16 cellular contexts compared by ENCODE assay signal in the genomic region with DNA sequence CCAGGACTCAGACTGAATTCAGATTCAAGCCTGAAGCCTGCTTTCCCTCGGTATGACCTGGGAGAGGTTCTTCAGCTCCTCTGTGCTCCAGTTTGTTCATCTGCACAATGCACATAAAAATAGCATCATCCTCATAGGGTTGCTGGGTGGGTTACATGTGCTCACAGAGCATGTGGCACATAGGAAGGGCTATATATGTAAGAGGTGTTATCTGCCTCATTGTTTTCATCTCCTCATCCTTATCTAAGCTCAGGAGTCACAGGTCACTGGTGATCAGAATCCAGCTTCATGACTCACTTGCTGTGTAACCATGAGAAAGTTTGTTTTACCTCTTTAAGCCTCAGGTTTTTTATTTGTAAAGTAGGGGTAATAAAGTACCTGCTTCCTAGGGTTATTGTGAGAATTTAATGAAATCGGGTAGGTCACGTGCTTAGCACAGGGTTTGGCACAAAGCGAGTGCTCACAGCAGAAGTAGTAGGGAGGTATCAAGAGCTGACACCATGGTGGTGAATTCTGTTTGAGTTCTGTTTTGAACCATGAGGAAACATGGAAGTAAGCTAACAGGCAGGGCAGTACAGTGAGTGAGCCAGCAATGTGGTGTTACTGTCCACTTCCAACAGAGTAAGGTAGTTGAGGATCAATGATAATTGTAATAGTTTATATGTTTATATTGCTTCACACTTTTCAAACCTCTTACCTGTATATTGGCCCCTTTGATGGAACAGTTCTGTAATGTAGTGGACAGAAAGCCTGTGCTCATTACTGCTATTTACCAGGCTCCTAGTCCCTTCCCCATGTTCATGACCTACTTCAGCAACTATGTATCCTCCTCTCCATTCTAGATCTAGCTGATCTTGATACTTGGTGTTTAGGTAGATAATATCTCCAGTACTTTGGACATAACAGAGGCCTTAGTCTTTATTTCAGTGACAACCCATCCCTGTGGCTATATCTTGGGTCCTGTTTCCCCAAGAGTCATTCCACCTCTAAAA.
A peak's percentile ranks its signal among the peaks of the same experiment; 100 is the strongest.
DNase-seq lines count a peak whose midpoint lies in the region; ATAC-seq and TF ChIP-seq lines count a peak whose summit lies in the region.
"Had no signal": no experiment of that assay in that cellular context is flagged by ENCODE, and none has a peak within 500 bp of the region (broad histone marks: within the 10 kb centered on the region; RNA-seq: fewer than 3 reads in every experiment).

No MANE protein-coding gene starts in this region.

- WGBS in mesodermal cell (ENCODE audit: insufficient coverage in 2 of 2), 2 experiments = 79 to 100% methylated on average over 2 to 4 of the region's 4 CpGs

- peaks cover 19% of the 10 kb centered on the region for H3K36me3 Mint-ChIP-seq in T-helper 17 cell (ENCODE audit: low read depth)

- DNase-seq in Daoy (ENCODE audit: low read depth) (peak; percentile 33), NCI-H460 (ENCODE audit: extremely low read depth, low read depth) (peak; percentile 29), fibroblast of pulmonary artery (ENCODE audit: low read depth) (peak; percentile 34), SHP77 treated with DMSO at 0.1 percent for 48 hours (lab: John Stamatoyannopoulos, UW) (no peak), NCI-H526 (lab: John Stamatoyannopoulos, UW) (no peak), T-helper 17 cell (no peak)
- DNase-seq: activated naive CD4-positive, alpha-beta T cell; effector memory CD4-positive, alpha-beta T cell; naive thymus-derived CD8-positive, alpha-beta T cell; NCI-H2081 treated with DMSO at 0.1 percent for 48 hours; SJCRH30; upper lobe of left lung had no signal

- peak overlapping the region; percentile 11 for H3K27ac ChIP-seq in mesodermal cell (ENCODE audit: low read depth, low read length, severe bottlenecking)
- H3K27ac ChIP-seq: BLaER1, SJCRH30, upper lobe of left lung had no signal

- H3K4me1 ChIP-seq in mesodermal cell (ENCODE audit: control insufficient read depth, insufficient read depth, low read length, poor library complexity, severe bottlenecking) = peaks cover 4% of the 10 kb centered on the region
- H3K4me1 ChIP-seq: BLaER1, SJCRH30, upper lobe of left lung had no signal

- H3K4me3 ChIP-seq in fibroblast of pulmonary artery (replicated peaks; ENCODE audit: low read depth, low read length) (no peak overlapping the region), mesodermal cell (ENCODE audit: extremely low read depth, insufficient read depth, low read length, poor library complexity, severe bottlenecking) (no peak overlapping the region)
- H3K4me3 ChIP-seq: BLaER1, SJCRH30, upper lobe of left lung had no signal

- no peak for TF ChIP-seq CTCF in fibroblast of pulmonary artery (IDR thresholded peaks at IDR 0.05; ENCODE audit: low read length, missing control alignments)

- no peak overlapping the region for H3K4me3 Mint-ChIP-seq in T-helper 17 cell
- H3K4me3 Mint-ChIP-seq: brain; naive thymus-derived CD8-positive, alpha-beta T cell had no signal

- H3K27me3 Mint-ChIP-seq in T-helper 17 cell = no peaks in the 10 kb centered on the region
- H3K27me3 Mint-ChIP-seq: brain; naive thymus-derived CD8-positive, alpha-beta T cell had no signal

- ATAC-seq in GM18517 (IDR thresholded peaks at IDR 0.05; ENCODE audit: unreplicated experiment) (no peak), T-helper 17 cell (no peak)
- ATAC-seq: naive thymus-derived CD8-positive, alpha-beta T cell had no signal

- H3K4me1 Mint-ChIP-seq in T-helper 17 cell = peaks cover 2% of the 10 kb centered on the region
- H3K4me1 Mint-ChIP-seq: brain had no signal

- H3K36me3 ChIP-seq in mesodermal cell (ENCODE audit: control insufficient read depth, insufficient read depth, low read length) = no peaks in the 10 kb centered on the region
- H3K36me3 ChIP-seq: SJCRH30, upper lobe of left lung had no signal

- no peak overlapping the region for H3K27ac Mint-ChIP-seq in T-helper 17 cell
- H3K27ac Mint-ChIP-seq: brain had no signal

- H3K9me3 ChIP-seq in mesodermal cell (ENCODE audit: control insufficient read depth, low read length) (no peaks in the 10 kb centered on the region), T-helper 17 cell (ENCODE audit: control insufficient read depth, low read length, poor library complexity, severe bottlenecking) (no peaks in the 10 kb centered on the region)
- H3K9me3 ChIP-seq: BLaER1, SJCRH30, upper lobe of left lung had no signal

Comparison
In these comparisons a context has a peak if more than half of its experiments do, and no peak if none do; other contexts are left out.
1. DNase-seq: peak in Daoy (single experiment), NCI-H460 (single experiment) and fibroblast of pulmonary artery (single experiment); none in SHP77 treated with DMSO at 0.1 percent for 48 hours (single experiment), NCI-H526 (0 of 2) and T-helper 17 cell (0 of 3).